Comparison of ENCODE assay signal across 13 cellular contexts in genomic region chr1:236083650-236084385, GRCh38. TPM values are rescaled to one million over a fixed set of nuclear protein-coding genes. Genes with fewer than 3 reads are reported as not detected.
DNase-seq lines count a peak whose midpoint lies in the region; ATAC-seq and TF ChIP-seq lines count a peak whose summit lies in the region.
"Had no signal": no experiment of that assay in that cellular context is flagged by ENCODE, and none has a peak within 500 bp of the region (broad histone marks: within the 10 kb centered on the region; RNA-seq: fewer than 3 reads in every experiment).

No MANE protein-coding gene starts in this region.

- H3K14ac ChIP-seq in IMR-90 (replicated peaks; ENCODE audit: low read depth, low read length): no peak overlapping the region

- POLR2A ChIA-PET in IMR-90 (lab: Charles Lee; ENCODE audit: unreplicated experiment): no interaction called here

- no peak overlapping the region; a peak in 1 of 4 replicates for H4K8ac ChIP-seq in IMR-90 (ENCODE audit: low read depth in 2 of 2, low read length in 2 of 2)

- no peak overlapping the region for H3K4ac ChIP-seq in IMR-90 (ENCODE audit: low read depth, low read length)

- WGBS in IMR-90 (ENCODE audit: extremely low coverage in 2 of 2, insufficient read length in 1 of 2), 2 experiments: 75% methylated on average over 2 of the region's 8 CpGs; no CpG with 5 or more reads in 1 of the 2 experiments

- DNase-seq in GM12865 (ENCODE audit: low read depth): peak; percentile 24
- DNase-seq in IMR-90: peak; percentile 53
- DNase-seq in cardiac fibroblast (ENCODE audit: low read depth in 2 of 2): peak; percentile 34 to 50
- DNase-seq in mesenteric fat pad (ENCODE audit: low spot score): peak; percentile 26
- no peak for DNase-seq in NCI-H2196 (lab: John Stamatoyannopoulos, UW; ENCODE audit: unreplicated experiment)
- DNase-seq in activated gamma-delta T cell treated with Interleukin-2 at 50 U/mL for 16 hours: no peak
- DNase-seq in OCI-M1 (lab: John Stamatoyannopoulos, UW): no peak
- DNase-seq: activated CD8-positive, alpha-beta T cell treated with anti-CD3 and anti-CD28 coated beads, Interleukin-2, amount 10 ng/mL, durations not matched to agents 7 days and 5 days; effector memory CD8-positive, alpha-beta T cell; NCI-H187 treated with DMSO at 0.1 percent for 48 hours; sigmoid colon; T-helper 1 cell had no signal

- BruUV-seq in IMR-90 (replicated peaks; lab: Mats Ljungman, UMichigan): no TSS peak

- intact Hi-C loops in IMR-90 (cut with micrococcal nuclease): no loop called here

- no peak overlapping the region for H3K9ac ChIP-seq in IMR-90 (ENCODE audit: low read depth, low read length)

- no peaks in the 10 kb centered on the region for H3K79me1 ChIP-seq in IMR-90 (ENCODE audit: low read depth in 1 of 2, low read length in 2 of 2)

- H3K18ac ChIP-seq in IMR-90 (ENCODE audit: low read depth, low read length): no peak overlapping the region

- H3K36me3 ChIP-seq in IMR-90 (ENCODE audit: control insufficient read depth, insufficient read depth, low read length): no peaks in the 10 kb centered on the region
- H3K36me3 ChIP-seq: sigmoid colon had no signal

- no peak overlapping the region for H2BK120ac ChIP-seq in IMR-90 (ENCODE audit: low read depth, low read length)

- H3K27me3 ChIP-seq in IMR-90 (ENCODE audit: control insufficient read depth, insufficient read depth, low read length): no peaks in the 10 kb centered on the region
- H3K27me3 ChIP-seq: sigmoid colon had no signal

- peaks cover 5% of the 10 kb centered on the region; the same call in 1 of the 2 replicates for H3K4me1 ChIP-seq in IMR-90 (ENCODE audit: control insufficient read depth, insufficient read depth, low read length)

- no peak overlapping the region for H3K56ac ChIP-seq in IMR-90 (ENCODE audit: extremely low read depth, insufficient read depth, low read length)

- H2AK5ac ChIP-seq in IMR-90 (ENCODE audit: low read depth, low read length): no peak overlapping the region

- H2AFZ ChIP-seq in IMR-90 (replicated peaks; ENCODE audit: low read length, poor library complexity): peak overlapping the region; percentile 68

- H2BK5ac ChIP-seq in IMR-90 (ENCODE audit: low read depth, low read length, poor library complexity, severe bottlenecking): no peak overlapping the region

- H3K27ac ChIP-seq in IMR-90 (ENCODE audit: insufficient read depth, low read length): peak overlapping the region; percentile 0; the same call in 1 of the 2 replicates

- dilution Hi-C loops in IMR-90 (cut with HindIII; ENCODE audit: low sequenced_read_pairs, unreplicated experiment): no loop called here

- peak; percentile 84 for ATAC-seq in IMR-90 (ENCODE audit: low read depth)
- ATAC-seq: activated CD8-positive, alpha-beta T cell treated with anti-CD3 and anti-CD28 coated beads, Interleukin-2, amount 10 ng/mL, durations not matched to agents 7 days and 5 days; effector memory CD8-positive, alpha-beta T cell had no signal

- no peak overlapping the region for H4K5ac ChIP-seq in IMR-90 (ENCODE audit: low read depth, low read length)

- no peak overlapping the region for H4K91ac ChIP-seq in IMR-90 (ENCODE audit: insufficient read depth, low read depth, low read length)

- H4K20me1 ChIP-seq in IMR-90 (ENCODE audit: insufficient read depth, low read length): no peaks in the 10 kb centered on the region

- no peak for TF ChIP-seq RAD21 in IMR-90 (IDR thresholded peaks at IDR 0.05; ENCODE audit: low read length)

- H2AK9ac ChIP-seq in IMR-90 (replicated peaks; ENCODE audit: low read depth, low read length, poor library complexity): no peak overlapping the region

- in situ Hi-C loops in IMR-90 (cut with MboI; ENCODE audit: low sequenced_read_pairs): no loop called here

- CTCF ChIA-PET in IMR-90 (lab: Yijun Ruan, JAX): no interaction called here

- TF ChIP-seq CTCF in GM12865 (IDR thresholded peaks at IDR 0.05; ENCODE audit: insufficient read depth, low read depth, low read length, missing control alignments) (no peak), IMR-90 (conservative IDR thresholded peaks at IDR 0.05; ENCODE audit: low read depth, low read length) (no peak), cardiac fibroblast (IDR thresholded peaks at IDR 0.05; ENCODE audit: low read depth, low read length) (no peak)

- TF ChIP-seq POLR2A in IMR-90 (IDR thresholded peaks at IDR 0.05; ENCODE audit: low read depth, low read length): no peak

- peak overlapping the region; percentile 11 for H3K4me2 ChIP-seq in IMR-90 (ENCODE audit: low read depth, low read length)

- H3K9me3 ChIP-seq in IMR-90 (ENCODE audit: control insufficient read depth, insufficient read depth, low read length): peaks cover 4% of the 10 kb centered on the region
- H3K9me3 ChIP-seq: sigmoid colon had no signal

- H3K23ac ChIP-seq in IMR-90 (ENCODE audit: low read depth, low read length): no peak overlapping the region

- no peak overlapping the region for H3K4me3 ChIP-seq in GM12865 (ENCODE audit: low read depth, low read length)
- H3K4me3 ChIP-seq in IMR-90 (ENCODE audit: insufficient read depth, low read depth, low read length): no peak overlapping the region
- no peak overlapping the region for H3K4me3 ChIP-seq in cardiac fibroblast (replicated peaks in 1 of 2; ENCODE audit: low read depth in 2 of 2, low read length in 2 of 2)
- H3K4me3 ChIP-seq: sigmoid colon had no signal

- peaks cover 2% of the 10 kb centered on the region; the same call in 1 of the 2 replicates for H3K9me1 ChIP-seq in IMR-90 (ENCODE audit: insufficient read depth, low read length)

- H2BK20ac ChIP-seq in IMR-90 (ENCODE audit: low read depth, low read length): no peak overlapping the region

- H2BK15ac ChIP-seq in IMR-90 (ENCODE audit: low read depth, low read length): no peak overlapping the region

TF ChIP-seq in IMR-90, 13 proteins besides CTCF, POLR2A, EP300 and RAD21:
- TF ChIP-seq RFX5 (IDR thresholded peaks at IDR 0.05; ENCODE audit: low read depth, low read length): no peak
- TF ChIP-seq RCOR1 (IDR thresholded peaks at IDR 0.05; ENCODE audit: insufficient replicate concordance, low read length): no peak
- no peak for TF ChIP-seq FOS (IDR thresholded peaks at IDR 0.05; ENCODE audit: low read depth, low read length)
- no peak for TF ChIP-seq MAZ (IDR thresholded peaks at IDR 0.05; ENCODE audit: borderline replicate concordance, low read depth, low read length)
- no peak for TF ChIP-seq CEBPB (IDR thresholded peaks at IDR 0.05; ENCODE audit: low read depth, low read length)
- no peak for TF ChIP-seq ELK1 (IDR thresholded peaks at IDR 0.05; ENCODE audit: borderline replicate concordance, low read depth, low read length)
- TF ChIP-seq BHLHE40 (IDR thresholded peaks at IDR 0.05; ENCODE audit: low read depth, low read length): no peak
- no peak for TF ChIP-seq USF2 (IDR thresholded peaks at IDR 0.05; ENCODE audit: low read depth, low read length)

RNA-seq across cellular contexts. Expression of gene NID1, which starts 18.9 kb away (rescaled TPM):
- total RNA-seq in IMR-90 (2012; rRNA removed) (21.9 and 23.9 TPM in 2 replicates), mesenteric fat pad (238 TPM)
- polyA plus RNA-seq in IMR-90 (2012; rRNA removed): 80.8 and 83.3 TPM in 2 replicates
- polyA plus RNA-seq in IMR-90 (2012; cell fraction: cytosol; rRNA removed): 47.5 and 63.2 TPM in 2 replicates
- polyA plus RNA-seq in IMR-90 (2012; cell fraction: nucleus; rRNA removed; ENCODE audit: low replicate concordance): 33.2 and 41.3 TPM in 2 replicates
- polyA plus RNA-seq: IgD-negative memory B cell had no signal

RNA-seq across cellular contexts. Expression of gene GPR137B, which starts 58.5 kb away (rescaled TPM):
- total RNA-seq in IMR-90 (2012; rRNA removed): 4.5 and 5.3 TPM in 2 replicates
- polyA plus RNA-seq in IMR-90 (2012; rRNA removed): 9.9 and 12.3 TPM in 2 replicates
- polyA plus RNA-seq in IMR-90 (2012; cell fraction: cytosol; rRNA removed): 4.5 and 11.9 TPM in 2 replicates
- polyA plus RNA-seq in IMR-90 (2012; cell fraction: nucleus; rRNA removed; ENCODE audit: low replicate concordance): 5.0 and 5.8 TPM in 2 replicates
- 32.9 TPM for total RNA-seq in mesenteric fat pad

Comparison
In these comparisons a context has a peak if more than half of its experiments do, and no peak if none do; other contexts are left out.
1. DNase-seq: peak in GM12865 (single experiment), IMR-90 (single experiment), cardiac fibroblast (2 of 2) and mesenteric fat pad (single experiment); none in NCI-H2196 (single experiment), activated gamma-delta T cell treated with Interleukin-2 at 50 U/mL for 16 hours (single experiment) and OCI-M1 (single experiment).